ENCODE assay signal across 22 cellular contexts in the genomic region with DNA sequence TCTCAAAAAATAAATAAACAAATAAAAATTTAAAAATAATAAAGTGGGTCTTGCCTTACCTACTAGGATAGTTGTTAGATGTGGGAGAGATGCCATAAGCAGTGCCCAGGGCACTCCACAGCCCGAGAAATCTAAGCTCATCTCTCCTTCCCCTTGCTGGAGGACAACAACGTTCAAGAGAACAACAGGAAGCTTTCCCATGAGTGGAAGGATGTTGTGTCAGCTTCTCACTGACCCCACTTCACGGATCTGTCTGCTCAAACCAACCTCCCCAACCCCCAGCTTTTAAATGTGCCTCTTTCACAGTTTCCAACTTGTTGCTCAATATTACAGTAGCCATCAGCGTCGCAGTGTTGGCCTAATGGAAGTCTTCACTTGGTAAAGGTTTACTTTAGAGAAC.
A peak's percentile ranks its signal among the peaks of the same experiment; 100 is the strongest.
DNase-seq lines count a peak whose midpoint lies in the region; ATAC-seq and TF ChIP-seq lines count a peak whose summit lies in the region.
"Had no signal": no experiment of that assay in that cellular context is flagged by ENCODE, and none has a peak within 500 bp of the region (broad histone marks: within the 10 kb centered on the region; RNA-seq: fewer than 3 reads in every experiment).

No MANE protein-coding gene starts in this region.

- H3K27ac ChIP-seq in brain microvascular endothelial cell (peak overlapping the region; percentile 90), right lobe of liver (no peak overlapping the region)
- H3K27ac ChIP-seq: A549, KMS-11 had no signal

- DNase-seq in activated CD8-positive, alpha-beta memory T cell treated with anti-CD3 and anti-CD28 coated beads, Interleukin-2, amount 50 U/mL, for 48 hours, result peak; percentile 18
- DNase-seq in activated CD8-positive, alpha-beta memory T cell treated with anti-CD3 and anti-CD28 coated beads, Interleukin-2, amount 10 ng/mL, durations not matched to agents 7 days and 5 days, result no peak
- DNase-seq in brain microvascular endothelial cell, result no peak
- DNase-seq in right lobe of liver, result peak in 1 of 3 donors; percentile 19
- DNase-seq in stimulated activated CD8-positive, alpha-beta memory T cell treated with anti-CD3 and anti-CD28 coated beads, Interleukin-4, amount 100 ng/mL, for 48 hours, result peak; percentile 6
- no peak for DNase-seq in activated CD8-positive, alpha-beta T cell treated with anti-CD3 and anti-CD28 coated beads for 36 hours
- no peak for DNase-seq in middle frontal gyrus (ENCODE audit: extremely low spot score, low spot score)
- DNase-seq: BE2C, Caco-2, DND-41, endodermal cell, glutamatergic neuron, left colon, NCI-H1048, NCI-H2029 treated with DMSO at 0.1 percent for 48 hours, NCI-H345, nucleus accumbens had no signal

- H3K27me3 Mint-ChIP-seq in activated CD8-positive, alpha-beta memory T cell treated with anti-CD3 and anti-CD28 coated beads, Interleukin-2, amount 10 ng/mL, durations not matched to agents 7 days and 5 days, result peaks cover 34% of the 10 kb centered on the region
- peaks cover 25% of the 10 kb centered on the region for H3K27me3 Mint-ChIP-seq in activated CD8-positive, alpha-beta T cell treated with anti-CD3 and anti-CD28 coated beads for 36 hours

- POLR2A ChIA-PET in activated CD8-positive, alpha-beta T cell treated with anti-CD3 and anti-CD28 coated beads for 36 hours (lab: Charles Lee), result no interaction called here

- peaks cover 8% of the 10 kb centered on the region for H3K4me1 Mint-ChIP-seq in activated CD8-positive, alpha-beta memory T cell treated with anti-CD3 and anti-CD28 coated beads, Interleukin-2, amount 10 ng/mL, durations not matched to agents 7 days and 5 days
- peaks cover 10% of the 10 kb centered on the region for H3K4me1 Mint-ChIP-seq in activated CD8-positive, alpha-beta T cell treated with anti-CD3 and anti-CD28 coated beads for 36 hours (ENCODE audit: low read depth)

- intact Hi-C loops in right lobe of liver (cut with DNase I), result no loop called here
- intact Hi-C loops in activated CD8-positive, alpha-beta T cell treated with anti-CD3 and anti-CD28 coated beads for 36 hours (cut with micrococcal nuclease), result no loop called here

- no peak for TF ChIP-seq POLR2A in right lobe of liver (IDR thresholded peaks at IDR 0.05)

- H3K4me3 Mint-ChIP-seq in activated CD8-positive, alpha-beta memory T cell treated with anti-CD3 and anti-CD28 coated beads, Interleukin-2, amount 10 ng/mL, durations not matched to agents 7 days and 5 days, result no peak overlapping the region
- H3K4me3 Mint-ChIP-seq in activated CD8-positive, alpha-beta T cell treated with anti-CD3 and anti-CD28 coated beads for 36 hours, result no peak overlapping the region
- H3K4me3 Mint-ChIP-seq: activated T-helper 1 cell treated with anti-CD3 and anti-CD28 coated beads, Interleukin-12 subunit alpha, Interleukin-12 subunit beta, Interleukin-2, Interleukin-4 antibody, amounts not matched to agents 30 ng/mL and 10 ng/mL and 1 ng/mL, durations not matched to agents 14 hours and 24 hours and 36 hours; endodermal cell had no signal

- 27% methylated on average over 4 of the region's 5 CpGs for WGBS in right lobe of liver (ENCODE audit: insufficient coverage, low coverage, low lambda C conversion rate, missing lambda C conversion rate)

- H3K27ac Mint-ChIP-seq in activated CD8-positive, alpha-beta memory T cell treated with anti-CD3 and anti-CD28 coated beads, Interleukin-2, amount 10 ng/mL, durations not matched to agents 7 days and 5 days, result no peak overlapping the region
- H3K27ac Mint-ChIP-seq in activated CD8-positive, alpha-beta T cell treated with anti-CD3 and anti-CD28 coated beads for 36 hours, result no peak overlapping the region
- H3K27ac Mint-ChIP-seq: activated naive CD4-positive, alpha-beta T cell treated with anti-CD3 and anti-CD28 coated beads, Interleukin-2, amount 50 U/mL, for 72 hours; activated T-helper 1 cell treated with anti-CD3 and anti-CD28 coated beads, Interleukin-12 subunit alpha, Interleukin-12 subunit beta, Interleukin-2, Interleukin-4 antibody, amounts not matched to agents 30 ng/mL and 10 ng/mL and 1 ng/mL, durations not matched to agents 14 hours and 24 hours and 36 hours; endodermal cell had no signal

- ATAC-seq in activated CD8-positive, alpha-beta memory T cell treated with anti-CD3 and anti-CD28 coated beads, Interleukin-2, amount 10 ng/mL, durations not matched to agents 7 days and 5 days, result no peak
- ATAC-seq in right lobe of liver (peak; percentile 67 to 82 (median 72)), HG03460 (IDR thresholded peaks at IDR 0.05; ENCODE audit: unreplicated experiment) (no peak)
- no peak for ATAC-seq in activated CD8-positive, alpha-beta T cell treated with anti-CD3 and anti-CD28 coated beads for 36 hours
- ATAC-seq: A549; activated naive CD4-positive, alpha-beta T cell treated with anti-CD3 and anti-CD28 coated beads, Interleukin-2, amount 50 U/mL, for 72 hours; left colon had no signal

- H3K36me3 Mint-ChIP-seq in activated CD8-positive, alpha-beta memory T cell treated with anti-CD3 and anti-CD28 coated beads, Interleukin-2, amount 10 ng/mL, durations not matched to agents 7 days and 5 days, result no peaks in the 10 kb centered on the region
- no peaks in the 10 kb centered on the region for H3K36me3 Mint-ChIP-seq in activated CD8-positive, alpha-beta T cell treated with anti-CD3 and anti-CD28 coated beads for 36 hours (ENCODE audit: low read depth)

- peaks cover 3% of the 10 kb centered on the region for H3K9me3 Mint-ChIP-seq in activated CD8-positive, alpha-beta memory T cell treated with anti-CD3 and anti-CD28 coated beads, Interleukin-2, amount 10 ng/mL, durations not matched to agents 7 days and 5 days (ENCODE audit: low read depth)
- peaks cover 7% of the 10 kb centered on the region for H3K9me3 Mint-ChIP-seq in activated CD8-positive, alpha-beta T cell treated with anti-CD3 and anti-CD28 coated beads for 36 hours

- peaks cover under 1% of the 10 kb centered on the region for H3K36me3 ChIP-seq in brain microvascular endothelial cell (replicated peaks)
- H3K36me3 ChIP-seq in right lobe of liver, result no peaks in the 10 kb centered on the region
- H3K36me3 ChIP-seq: BE2C had no signal

- no peaks in the 10 kb centered on the region for H3K4me1 ChIP-seq in right lobe of liver
- H3K4me1 ChIP-seq: A549, BE2C, Caco-2 had no signal

- TF ChIP-seq CTCF in brain microvascular endothelial cell (IDR thresholded peaks at IDR 0.05; ENCODE audit: low read depth, low read length, missing control alignments), result no peak
- no peak for TF ChIP-seq CTCF in right lobe of liver (IDR thresholded peaks at IDR 0.05)
- TF ChIP-seq CTCF in activated CD8-positive, alpha-beta T cell treated with anti-CD3 and anti-CD28 coated beads for 36 hours (IDR thresholded peaks at IDR 0.05), result no peak

- H3K27me3 ChIP-seq in brain microvascular endothelial cell (replicated peaks), result no peaks in the 10 kb centered on the region
- no peaks in the 10 kb centered on the region for H3K27me3 ChIP-seq in right lobe of liver
- H3K27me3 ChIP-seq: BE2C had no signal

- CTCF ChIA-PET in activated CD8-positive, alpha-beta memory T cell treated with anti-CD3 and anti-CD28 coated beads, Interleukin-2, amount 10 ng/mL, durations not matched to agents 7 days and 5 days (lab: Charles Lee), result no interaction called here
- CTCF ChIA-PET in activated CD8-positive, alpha-beta T cell treated with anti-CD3 and anti-CD28 coated beads for 36 hours (lab: Charles Lee), result interaction anchor here (1.0 to 1.1 kb wide), 2 partner anchors 66 to 73 kb away, joined by 3 read pairs; no protein-coding TSS in a partner anchor

- in situ Hi-C loops in brain microvascular endothelial cell (cut with HindIII; ENCODE audit: low pct_ligation_motif_present, low sequenced_read_pairs), result no loop called here

- H3K4me3 ChIP-seq in brain microvascular endothelial cell (ENCODE audit: low read depth, low read length) (no peak overlapping the region), right lobe of liver (no peak overlapping the region)
- H3K4me3 ChIP-seq: A549 had no signal

- peaks cover 0 to 6% (median 0%) of the 10 kb centered on the region in 4 donors for H3K9me3 ChIP-seq in right lobe of liver
- H3K9me3 ChIP-seq: BE2C, Caco-2 had no signal

Comparison
In these comparisons a context has a peak if more than half of its experiments do, and no peak if none do; other contexts are left out.
1. DNase-seq: peak in activated CD8-positive, alpha-beta memory T cell treated with anti-CD3 and anti-CD28 coated beads, Interleukin-2, amount 50 U/mL, for 48 hours (single experiment) and stimulated activated CD8-positive, alpha-beta memory T cell treated with anti-CD3 and anti-CD28 coated beads, Interleukin-4, amount 100 ng/mL, for 48 hours (single experiment); none in activated CD8-positive, alpha-beta memory T cell treated with anti-CD3 and anti-CD28 coated beads, Interleukin-2, amount 10 ng/mL, durations not matched to agents 7 days and 5 days (single experiment), brain microvascular endothelial cell (single experiment), activated CD8-positive, alpha-beta T cell treated with anti-CD3 and anti-CD28 coated beads for 36 hours (single experiment) and middle frontal gyrus (single experiment).
2. ATAC-seq: peak in right lobe of liver (4 of 4); none in activated CD8-positive, alpha-beta memory T cell treated with anti-CD3 and anti-CD28 coated beads, Interleukin-2, amount 10 ng/mL, durations not matched to agents 7 days and 5 days (single experiment), HG03460 (single experiment) and activated CD8-positive, alpha-beta T cell treated with anti-CD3 and anti-CD28 coated beads for 36 hours (single experiment).